20 cellular contexts compared by ENCODE assay signal in the genomic region with DNA sequence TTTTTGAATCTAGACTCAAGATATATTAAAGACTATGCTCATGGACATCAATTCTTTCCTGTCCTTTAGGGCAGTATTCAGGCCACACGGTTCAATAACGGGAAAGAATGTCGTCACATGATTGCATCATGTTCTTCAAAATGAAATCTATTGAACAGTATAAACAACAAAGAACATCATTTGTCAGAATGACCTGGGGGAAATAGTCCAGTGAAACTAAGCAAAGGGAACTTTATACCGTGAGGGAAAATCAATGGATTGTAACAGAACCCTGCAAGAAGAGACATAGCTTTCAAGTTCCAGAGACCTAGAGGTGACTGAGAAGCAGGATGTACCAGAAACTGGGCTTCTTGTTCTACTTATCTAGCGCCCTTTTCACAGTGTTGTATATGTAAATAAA. TPM values are rescaled to one million over a fixed set of nuclear protein-coding genes. Genes with fewer than 3 reads are reported as not detected.
A peak's percentile ranks its signal among the peaks of the same experiment; 100 is the strongest.
DNase-seq lines count a peak whose midpoint lies in the region; ATAC-seq, FAIRE-seq and TF ChIP-seq lines count a peak whose summit lies in the region.
"Had no signal": no experiment of that assay in that cellular context is flagged by ENCODE, and none has a peak within 500 bp of the region (broad histone marks: within the 10 kb centered on the region; RNA-seq: fewer than 3 reads in every experiment).

No MANE protein-coding gene starts in this region.

- no peak for FAIRE-seq in HepG2 (lab: Jason Lieb, UNC)
- FAIRE-seq: GM12891, GM18507, H1 had no signal

- 1% methylated on average over 5 of the region's 5 CpGs for WGBS in HepG2 (ENCODE audit: low lambda C conversion rate)

- no peak overlapping the region for H2AFZ ChIP-seq in HepG2 (ENCODE audit: low read length)
- H2AFZ ChIP-seq: GM23248 had no signal

- no peaks in the 10 kb centered on the region for H3K9me3 ChIP-seq in SK-N-MC (ENCODE audit: low read depth, low read length)
- peaks cover 40% of the 10 kb centered on the region for H3K9me3 ChIP-seq in HepG2 (ENCODE audit: low read length)

- H3K4me3 ChIP-seq in SK-N-MC (no peak overlapping the region), HepG2 (replicated peaks in 1 of 3; ENCODE audit: insufficient read depth in 1 of 3, low read depth in 2 of 3, low read length in 3 of 3) (no peak overlapping the region)
- H3K4me3 ChIP-seq: GM23248 had no signal

- no peaks in the 10 kb centered on the region for H3K79me2 ChIP-seq in HepG2 (ENCODE audit: insufficient read depth, low read length)

- no peaks in the 10 kb centered on the region for H3K27me3 ChIP-seq in HepG2 (ENCODE audit: control insufficient read depth in 1 of 2, insufficient read depth in 2 of 2, low read length in 2 of 2)

- no peak overlapping the region for H3K4me2 ChIP-seq in HepG2 (ENCODE audit: low read depth, low read length)

- TF ChIP-seq EP300 in HepG2 (IDR thresholded peaks at IDR 0.05; ENCODE audit: low read depth in 2 of 2, low read length in 2 of 2) (no peak), HepG2 (CRISPR knock-in tag; IDR thresholded peaks at IDR 0.05; ENCODE audit: borderline replicate concordance) (no peak)

- H3K36me3 ChIP-seq in SK-N-MC (ENCODE audit: insufficient read depth, low read length) = peaks cover 72% of the 10 kb centered on the region
- H3K36me3 ChIP-seq in HepG2 (replicated peaks in 1 of 2; ENCODE audit: control insufficient read depth in 1 of 2, insufficient read depth in 2 of 2, low read length in 2 of 2) = no peaks in the 10 kb centered on the region

- DNase-seq in SK-N-MC (ENCODE audit: low read depth, low spot score) (no peak), HepG2 (ENCODE audit: low spot score) (no peak), renal cortical epithelial cell (ENCODE audit: low read depth) (peak; percentile 11), Right ventricle myocardium inferior (ENCODE audit: missing footprints) (no peak), NCI-H1694 treated with DMSO at 0.1 percent for 48 hours (lab: John Stamatoyannopoulos, UW) (no peak)
- DNase-seq: C1 segment of cervical spinal cord; Calu3; CD4-positive, alpha-beta memory T cell; COR-L47; DMS53; DMS79 treated with DMSO at 0.1 percent for 48 hours; GF-D8; GM23248; H7; HCEC 1CT had no signal

- no peak for TF ChIP-seq RAD21 in HepG2 (CRISPR knock-in tag; IDR thresholded peaks at IDR 0.05)

- intact Hi-C loops in HepG2 (cut with micrococcal nuclease; ENCODE audit: unreplicated experiment) = no loop called here
- intact Hi-C loops in Right ventricle myocardium inferior (cut with DNase I) = no loop called here

- no TSS peak for BruUV-seq in HepG2 (replicated peaks; lab: Mats Ljungman, UMichigan)

- H3K27ac ChIP-seq in SK-N-MC (0 out of 2 replicates have a peak overlapping the region, but pooled peaks have one; percentile 14), HepG2 (ENCODE audit: extremely low read length, insufficient read depth, low read length) (no peak overlapping the region)
- H3K27ac ChIP-seq: GM23248 had no signal

- no peak overlapping the region for H3K9ac ChIP-seq in SK-N-MC (ENCODE audit: insufficient read length)
- no peak overlapping the region for H3K9ac ChIP-seq in HepG2 (ENCODE audit: insufficient read depth, low read depth, low read length)
- H3K9ac ChIP-seq: GM23248 had no signal

- no peaks in the 10 kb centered on the region for H4K20me1 ChIP-seq in HepG2 (ENCODE audit: insufficient read depth, low read length)

- ATAC-seq in HepG2 (no peak), Right ventricle myocardium inferior (no peak), GM21360 (IDR thresholded peaks at IDR 0.05; ENCODE audit: unreplicated experiment) (no peak)

- CTCF ChIA-PET in HepG2 (lab: Yijun Ruan, JAX; ENCODE audit: low intra/inter-chr PET ratio, low total read pairs) = no interaction called here

- no peaks in the 10 kb centered on the region for H3K4me1 ChIP-seq in HepG2 (ENCODE audit: insufficient read depth, low read length)

- no peak for TF ChIP-seq CTCF in HepG2 (CRISPR knock-in tag; IDR thresholded peaks at IDR 0.05)

- POLR2A ChIA-PET in HepG2 (lab: Yijun Ruan, JAX) = no interaction called here

- in situ Hi-C loops in HepG2 (cut with HindIII; ENCODE audit: extremely low pct_ligation_motif_present, low pct_unique_long_range_greater_than_20kb) = no loop called here

- no peak for TF ChIP-seq POLR2A in HepG2 (IDR thresholded peaks at IDR 0.05; ENCODE audit: insufficient read depth in 1 of 2, low read depth in 2 of 2, low read length in 2 of 2)

TF ChIP-seq in HepG2, 621 proteins besides CTCF, POLR2A, EP300 and RAD21:
- no peak for TF ChIP-seq SP5 (CRISPR knock-in tag; IDR thresholded peaks at IDR 0.05; ENCODE audit: borderline replicate concordance, low read depth)
- TF ChIP-seq MTA1 (CRISPR knock-in tag; IDR thresholded peaks at IDR 0.05; ENCODE audit: borderline replicate concordance) = no peak
- TF ChIP-seq CEBPB (IDR thresholded peaks at IDR 0.05; ENCODE audit: borderline replicate concordance, low read depth, low read length) = 0 out of 2 replicates have a peak, but pooled peaks have one; percentile 50
- no peak for TF ChIP-seq ZNF547 (CRISPR knock-in tag; IDR thresholded peaks at IDR 0.05)
- no peak for TF ChIP-seq CREB1 (IDR thresholded peaks at IDR 0.05)
- 0 out of 2 replicates have a peak, but pooled peaks have one; percentile 14 for TF ChIP-seq CREB1 (CRISPR knock-in tag; IDR thresholded peaks at IDR 0.05)
- TF ChIP-seq FLYWCH1 (CRISPR knock-in tag; IDR thresholded peaks at IDR 0.05) = no peak
- no peak for TF ChIP-seq U2AF2 (IDR thresholded peaks at IDR 0.05; ENCODE audit: low read depth, low read length)
- TF ChIP-seq ATF7 (IDR thresholded peaks at IDR 0.05) = peak; percentile 45; the same call in 1 of the 2 replicates
- TF ChIP-seq ATF7 (CRISPR knock-in tag; IDR thresholded peaks at IDR 0.05) = no peak
- TF ChIP-seq ZNF749 (CRISPR knock-in tag; IDR thresholded peaks at IDR 0.05; ENCODE audit: borderline replicate concordance) = no peak

RNA-seq across cellular contexts. Expression of gene FLRT2, which starts 32.7 kb away (rescaled TPM):
- total RNA-seq in HepG2 (2016; rRNA removed; fragmentation: Illumina TruSeq; extraction: Trizol) (not detected in 2 replicates), renal cortical epithelial cell (0.55 and 1.9 TPM in 2 replicates), Right ventricle myocardium inferior (3.4 TPM)
- total RNA-seq in HepG2 (2016; cell fraction: cytosol; rRNA removed; fragmentation: Illumina TruSeq; extraction: Trizol; ENCODE audit: low read depth) = not detected in 2 replicates
- not detected in 2 replicates for total RNA-seq in HepG2 (2016; cell fraction: insoluble cytoplasmic fraction; rRNA removed; fragmentation: Illumina TruSeq; extraction: Trizol)
- total RNA-seq in HepG2 (2016; cell fraction: membrane; rRNA removed; fragmentation: Illumina TruSeq; extraction: Trizol) = not detected in 2 replicates
- 0.06 TPM in 1 of 2 replicates, not detected in the other for total RNA-seq in HepG2 (2016; cell fraction: nucleus; rRNA removed; fragmentation: Illumina TruSeq; extraction: Trizol)
- polyA plus RNA-seq in HepG2 (2011; rRNA removed) = 0.16 TPM in 1 of 2 replicates, not detected in the other
- not detected in 2 replicates for polyA plus RNA-seq in HepG2 (2011; cell fraction: cytosol; rRNA removed)
- polyA plus RNA-seq in HepG2 (2011; cell fraction: nucleus; rRNA removed) = not detected in 2 replicates
- polyA plus RNA-seq in HepG2 (2012) = not detected in 2 replicates
- not detected in 2 replicates for polyA plus RNA-seq in HepG2 (2016; cell fraction: cytosol; fragmentation: Illumina TruSeq; extraction: Trizol; ENCODE audit: low read depth)
- polyA plus RNA-seq in HepG2 (2016; cell fraction: insoluble cytoplasmic fraction; fragmentation: Illumina TruSeq; extraction: Trizol; ENCODE audit: low read depth) = not detected in 2 replicates
- polyA plus RNA-seq in HepG2 (2016; cell fraction: membrane; fragmentation: Illumina TruSeq; extraction: Trizol; ENCODE audit: low read depth) = not detected in 2 replicates
- polyA plus RNA-seq in HepG2 (2016; cell fraction: nucleus; fragmentation: Illumina TruSeq; extraction: Trizol; ENCODE audit: insufficient read depth, low read depth) = not detected in 2 replicates
- 7.6 TPM in 1 of 2 replicates, not detected in the other for polyA minus RNA-seq in HepG2 (2011; rRNA and poly(A)+ RNA removed; ENCODE audit: low replicate concordance)
- not detected in 2 replicates for polyA minus RNA-seq in HepG2 (2011; cell fraction: cytosol; rRNA and poly(A)+ RNA removed)
- polyA minus RNA-seq in HepG2 (2011; cell fraction: nucleus; rRNA and poly(A)+ RNA removed) = 0.26 TPM in 1 of 2 replicates, not detected in the other
- total RNA-seq: Calu3, G401 had no signal
- polyA plus RNA-seq: CD4-positive, alpha-beta memory T cell had no signal
